In genomic region chr17:77772461-77772897, GRCh38 we compare ENCODE assay signal across 9 cellular contexts.
DNase-seq lines count a peak whose midpoint lies in the region; ATAC-seq, FAIRE-seq and TF ChIP-seq lines count a peak whose summit lies in the region.
"Had no signal": no experiment of that assay in that cellular context is flagged by ENCODE, and none has a peak within 500 bp of the region (broad histone marks: within the 10 kb centered on the region; RNA-seq: fewer than 3 reads in every experiment).

No MANE protein-coding gene starts in this region.

- H3K4me2 ChIP-seq in A549 (no peak overlapping the region), SK-N-SH (no peak overlapping the region)

- no peaks in the 10 kb centered on the region for H4K20me1 ChIP-seq in SK-N-SH (ENCODE audit: insufficient read depth)

- no peak for TF ChIP-seq POLR2A in A549 (IDR thresholded peaks at IDR 0.05; ENCODE audit: low read length)
- TF ChIP-seq POLR2A in testis (IDR thresholded peaks at IDR 0.05), result no peak

- H3K4me1 ChIP-seq in A549 (no peaks in the 10 kb centered on the region), HAP-1 (no peaks in the 10 kb centered on the region), SK-N-SH (ENCODE audit: control insufficient read depth in 1 of 2, insufficient read depth in 2 of 2, low read depth in 1 of 2, low read length in 1 of 2) (peaks cover 0 to 27% of the 10 kb centered on the region in 2 experiments; a peak in 1 of 4 replicates), right cardiac atrium (ENCODE audit: control insufficient read depth, insufficient read depth, low read length) (no peaks in the 10 kb centered on the region), testis (no peaks in the 10 kb centered on the region)

- in situ Hi-C loops in HAP-1 (cut with MboI; ENCODE audit: low sequenced_read_pairs), result no loop called here

- 32% methylated on average over 10 of the region's 10 CpGs for WGBS in A549 (ENCODE audit: missing lambda C conversion rate)
- WGBS in SK-N-SH (ENCODE audit: low lambda C conversion rate), result 76% methylated on average over 10 of the region's 10 CpGs
- 31% methylated on average over 10 of the region's 10 CpGs for WGBS in right cardiac atrium
- 47 to 58% methylated on average over 8 to 10 of the region's 10 CpGs for WGBS in testis, 2 donors

- intact Hi-C loops in right cardiac atrium (cut with DNase I) (loop anchor here in 2 of 4 donors (5.0 to 10.0 kb wide), 2 partner anchors 240 to 242 kb away; no protein-coding TSS in a partner anchor), testis (cut with DNase I; ENCODE audit: low total_unique reads) (no loop called here)

- no peak overlapping the region for H2AFZ ChIP-seq in SK-N-SH (ENCODE audit: low read depth)

- H3K4me3 ChIP-seq in A549 (no peak overlapping the region), HAP-1 (no peak overlapping the region), SK-N-SH (ENCODE audit: low read depth in 2 of 2, low read length in 1 of 2) (no peak overlapping the region), right cardiac atrium (ENCODE audit: low read length) (no peak overlapping the region), testis (no peak overlapping the region)

- TF ChIP-seq CTCF in A549 (IDR thresholded peaks at IDR 0.05), result peak; percentile 52
- peak; percentile 50 for TF ChIP-seq CTCF in SK-N-SH (IDR thresholded peaks at IDR 0.05)
- peak in 1 of 3 experiments; percentile 19 for TF ChIP-seq CTCF in testis (IDR thresholded peaks at IDR 0.05)

- TF ChIP-seq RAD21 in A549 (conservative IDR thresholded peaks at IDR 0.05 in 1 of 2, IDR thresholded peaks at IDR 0.05 in 1 of 2) (peak; percentile 70 to 79), SK-N-SH (IDR thresholded peaks at IDR 0.05; ENCODE audit: low read length) (peak; percentile 69)

- ATAC-seq in A549, result peak; percentile 82 to 96
- peak; percentile 85 to 91 for ATAC-seq in right cardiac atrium

- CTCF ChIA-PET in A549 (lab: Yijun Ruan, JAX), result interaction anchor here (0.5 to 6.2 kb wide), 19 partner anchors 8 to 273 kb away, joined by 3 to 59 read pairs (median 4); no protein-coding TSS in a partner anchor
- CTCF ChIA-PET in SK-N-SH (lab: Yijun Ruan, JAX), result interaction anchor here (1.1 to 2.1 kb wide), 5 partner anchors 15 to 247 kb away, joined by 5 to 10 read pairs (median 5); no protein-coding TSS in a partner anchor

- FAIRE-seq in A549 (lab: Jason Lieb, UNC), result no peak
- FAIRE-seq: frontal cortex had no signal

- POLR2A ChIA-PET in A549 (lab: Yijun Ruan, JAX), result no interaction called here
- POLR2A ChIA-PET in SK-N-SH (lab: Yijun Ruan, JAX), result interaction anchor here (1.6 kb wide), 1 partner anchor 186 kb away, joined by 8 read pairs; the partner anchor contains the start of gene TNRC6C

- H3F3A ChIP-seq in SK-N-SH (replicated peaks; ENCODE audit: insufficient read depth), result no peaks in the 10 kb centered on the region

- H3K27ac ChIP-seq in A549, result 0 out of 6 replicates have a peak overlapping the region, but pooled peaks of 1 of the 2 experiments have one; percentile 23
- peak overlapping the region in 1 of 2 experiments; percentile 13; a peak in 1 of 4 replicates for H3K27ac ChIP-seq in SK-N-SH (ENCODE audit: low read depth in 2 of 2, low read length in 1 of 2)
- no peak overlapping the region for H3K27ac ChIP-seq in right cardiac atrium (ENCODE audit: low read length)
- no peak overlapping the region for H3K27ac ChIP-seq in testis

- DNase-seq in A549 (ENCODE audit: low read depth in 1 of 2, low spot score in 1 of 2) (peak; percentile 60 to 86), HAP-1 (ENCODE audit: low spot score in 2 of 2) (peak; percentile 27 to 79), SK-N-SH (peak; percentile 85), right cardiac atrium (peak; percentile 61 to 90 (median 88)), HCEC 1CT (no peak), testis (no peak)
- DNase-seq in activated naive CD4-positive, alpha-beta T cell treated with anti-CD3 and anti-CD28 coated beads, Interleukin-2, amount 50 U/mL, for 16 hours, result peak; percentile 64
- DNase-seq in stimulated activated CD4-positive, alpha-beta T cell treated with anti-CD3 and anti-CD28 coated beads, Interleukin-1b, Interleukin-23, amount 100 ng/mL, for 48 hours, result peak; percentile 61

- no peak for TF ChIP-seq EP300 in A549 (IDR thresholded peaks at IDR 0.05)
- TF ChIP-seq EP300 in SK-N-SH (IDR thresholded peaks at IDR 0.05; ENCODE audit: borderline replicate concordance in 1 of 2, low read depth in 1 of 2, low read length in 1 of 2), result no peak

- no peak overlapping the region for H3K9ac ChIP-seq in SK-N-SH

- H3K27me3 ChIP-seq in HAP-1 (ENCODE audit: low read depth) (peaks cover 16% of the 10 kb centered on the region), SK-N-SH (ENCODE audit: insufficient read depth) (no peaks in the 10 kb centered on the region), right cardiac atrium (ENCODE audit: control insufficient read depth, insufficient read depth) (no peaks in the 10 kb centered on the region), testis (no peaks in the 10 kb centered on the region)

- H3K79me2 ChIP-seq in SK-N-SH (ENCODE audit: insufficient read depth), result no peaks in the 10 kb centered on the region

- H3K9me3 ChIP-seq in A549 (no peaks in the 10 kb centered on the region), HAP-1 (no peaks in the 10 kb centered on the region), SK-N-SH (no peaks in the 10 kb centered on the region), right cardiac atrium (ENCODE audit: control insufficient read depth, low read length) (no peaks in the 10 kb centered on the region), testis (no peaks in the 10 kb centered on the region)

- H3K36me3 ChIP-seq in HAP-1 (replicated peaks) (no peaks in the 10 kb centered on the region), SK-N-SH (replicated peaks in 1 of 2; ENCODE audit: control insufficient read depth in 1 of 2, insufficient read depth in 2 of 2, low read length in 1 of 2) (no peaks in the 10 kb centered on the region), testis (ENCODE audit: low read depth, missing control alignments) (no peaks in the 10 kb centered on the region)

- no peaks in the 10 kb centered on the region for H3K9me2 ChIP-seq in SK-N-SH

TF ChIP-seq in A549, 52 proteins besides CTCF, POLR2A, EP300 and RAD21:
- peak; percentile 60 for TF ChIP-seq SMC3 (IDR thresholded peaks at IDR 0.05)
- no peak for TF ChIP-seq CHD4 (IDR thresholded peaks at IDR 0.05; ENCODE audit: borderline replicate concordance)
- TF ChIP-seq ZNF302 (CRISPR knock-in tag; IDR thresholded peaks at IDR 0.05), result no peak
- no peak for TF ChIP-seq CBX8 (IDR thresholded peaks at IDR 0.05)
- TF ChIP-seq GATA3 (IDR thresholded peaks at IDR 0.05; ENCODE audit: borderline replicate concordance), result no peak

TF ChIP-seq in SK-N-SH, 30 proteins besides CTCF, POLR2A, EP300 and RAD21:
- TF ChIP-seq SMC3 (IDR thresholded peaks at IDR 0.05; ENCODE audit: low read depth, low read length) (peak; percentile 54), FOXM1 (IDR thresholded peaks at IDR 0.05; ENCODE audit: low read depth) (no peak)

Comparison
In these comparisons a context has a peak if more than half of its experiments do, and no peak if none do; other contexts are left out.
1. DNase-seq: peak in A549 (2 of 2), HAP-1 (2 of 2), SK-N-SH (single experiment), activated naive CD4-positive, alpha-beta T cell treated with anti-CD3 and anti-CD28 coated beads, Interleukin-2, amount 50 U/mL, for 16 hours (single experiment), right cardiac atrium (3 of 3) and stimulated activated CD4-positive, alpha-beta T cell treated with anti-CD3 and anti-CD28 coated beads, Interleukin-1b, Interleukin-23, amount 100 ng/mL, for 48 hours (single experiment); none in HCEC 1CT (single experiment) and testis (single experiment).
2. Of the 12 proteins assayed by ChIP-seq in both A549 and SK-N-SH: peak only in A549: none; only in SK-N-SH: none; in both: CTCF, RAD21 and SMC3; in neither: 9.